Comparison of ENCODE assay signal across 33 cellular contexts in genomic region chr2:29334723-29335122, GRCh38.
"Had no signal": no experiment of that assay in that cellular context is flagged by ENCODE, and none has a peak within 500 bp of the region (broad histone marks: within the 10 kb centered on the region; RNA-seq: fewer than 3 reads in every experiment).

No MANE protein-coding gene starts in this region.

- H3K36me3 Mint-ChIP-seq: activated naive CD8-positive, alpha-beta T cell had no signal

- H3K9me3 ChIP-seq: heart left ventricle had no signal

- H3K4me1 Mint-ChIP-seq: activated B cell treated with CpG ODN at 0.5 μM for 24 hours; activated T-helper 17 cell treated with anti-CD3 and anti-CD28 coated beads, Interleukin-2, amount 50 U/mL, for 72 hours; central memory CD8-positive, alpha-beta T cell; endodermal cell had no signal

- ATAC-seq: activated CD4-positive, CD25-positive, alpha-beta regulatory T cell treated with anti-CD3 and anti-CD28 coated beads, Interleukin-2, amount 50 U/mL, for 24 hours; activated CD8-positive, alpha-beta T cell treated with anti-CD3 and anti-CD28 coated beads for 36 hours; activated T-cell treated with anti-CD3 and anti-CD28 coated beads, Interleukin-2, amount 50 U/mL, for 4 hours; activated T-helper 17 cell treated with anti-CD3 and anti-CD28 coated beads, Interleukin-2, amount 50 U/mL, for 72 hours; esophagus mucosa; heart left ventricle; T-helper 17 cell had no signal

- H3K36me3 ChIP-seq: brain microvascular endothelial cell, heart left ventricle, WERI-Rb-1 had no signal

- H3K27ac Mint-ChIP-seq: activated B cell treated with CpG ODN at 0.5 μM for 24 hours; activated CD8-positive, alpha-beta T cell treated with anti-CD3 and anti-CD28 coated beads for 36 hours; activated naive CD8-positive, alpha-beta T cell; activated T-helper 17 cell treated with anti-CD3 and anti-CD28 coated beads, Interleukin-2, amount 50 U/mL, for 72 hours; dendritic cell treated with granulocyte-macrophage colony-stimulating factor and Interleukin-4, amounts not matched to agents 40 ng/mL and 50 ng/mL, for 4 days; endodermal cell; T-helper 17 cell; T-helper 2 cell treated with Interferon-gamma antibody and Interleukin-4, amounts not matched to agents 5 μg/mL and 100 μg/mL, for 36 hours had no signal

- H3K4me1 ChIP-seq: heart left ventricle had no signal

- DNase-seq: activated B cell treated with CpG ODN at 0.5 μM for 24 hours; activated CD4-positive, alpha-beta T cell treated with anti-CD3 and anti-CD28 coated beads for 48 hours; activated CD4-positive, alpha-beta T cell treated with anti-CD3 and anti-CD28 coated beads, Interleukin-2, amount 50 U/mL, for 1 hour; activated CD4-positive, alpha-beta T cell treated with anti-CD3 and anti-CD28 coated beads, Interleukin-2, amount 50 U/mL, for 48 hours; activated CD8-positive, alpha-beta memory T cell treated with anti-CD3 and anti-CD28 coated beads for 24 hours; activated CD8-positive, alpha-beta T cell treated with anti-CD3 and anti-CD28 coated beads for 36 hours; activated effector memory CD4-positive, alpha-beta T cell treated with Interleukin-2 at 50 U/mL for 16 hours; activated gamma-delta T cell treated with Interleukin-2 at 50 U/mL for 16 hours; activated naive CD4-positive, alpha-beta T cell treated with anti-CD3 and anti-CD28 coated beads, Interleukin-2, amount 50 U/mL, for 16 hours; activated naive CD4-positive, alpha-beta T cell treated with Interleukin-2 at 50 U/mL for 16 hours; activated T-cell treated with anti-CD3 and anti-CD28 coated beads, Interleukin-2, amount 50 U/mL, for 4 hours; amniotic stem cell; anterior cingulate cortex; brain microvascular endothelial cell; dorsolateral prefrontal cortex; effector memory CD4-positive, alpha-beta T cell; endodermal cell; foreskin fibroblast; heart left ventricle; T-helper 17 cell; T1000; WERI-Rb-1 had no signal

- H3K27me3 Mint-ChIP-seq: activated CD8-positive, alpha-beta T cell treated with anti-CD3 and anti-CD28 coated beads for 36 hours; activated naive CD8-positive, alpha-beta T cell had no signal

- H3K9me3 Mint-ChIP-seq: activated B cell treated with CpG ODN at 0.5 μM for 24 hours; activated CD8-positive, alpha-beta T cell treated with anti-CD3 and anti-CD28 coated beads for 36 hours; activated T-cell treated with anti-CD3 and anti-CD28 coated beads, Interleukin-2, amount 50 U/mL, for 4 hours; activated T-helper 17 cell treated with anti-CD3 and anti-CD28 coated beads, Interleukin-2, amount 50 U/mL, for 72 hours; central memory CD8-positive, alpha-beta T cell; dendritic cell treated with granulocyte-macrophage colony-stimulating factor and Interleukin-4, amounts not matched to agents 40 ng/mL and 50 ng/mL, for 4 days; endodermal cell; T-helper 2 cell treated with Interferon-gamma antibody and Interleukin-4, amounts not matched to agents 5 μg/mL and 100 μg/mL, for 36 hours had no signal

- H3K27ac ChIP-seq: brain microvascular endothelial cell, coronary artery, dorsolateral prefrontal cortex, heart left ventricle, WERI-Rb-1 had no signal

- H3K27me3 ChIP-seq: brain microvascular endothelial cell, heart left ventricle had no signal

- H3K4me3 Mint-ChIP-seq: activated B cell treated with CpG ODN at 0.5 μM for 24 hours; activated CD8-positive, alpha-beta T cell treated with anti-CD3 and anti-CD28 coated beads for 36 hours; activated naive CD8-positive, alpha-beta T cell; activated T-cell treated with anti-CD3 and anti-CD28 coated beads, Interleukin-2, amount 50 U/mL, for 4 hours; activated T-helper 17 cell treated with anti-CD3 and anti-CD28 coated beads, Interleukin-2, amount 50 U/mL, for 72 hours; central memory CD8-positive, alpha-beta T cell; dendritic cell treated with granulocyte-macrophage colony-stimulating factor and Interleukin-4, amounts not matched to agents 40 ng/mL and 50 ng/mL, for 4 days; endodermal cell; T-helper 17 cell; T-helper 2 cell treated with Interferon-gamma antibody and Interleukin-4, amounts not matched to agents 5 μg/mL and 100 μg/mL, for 36 hours had no signal

- FAIRE-seq: astrocyte, bronchial epithelial cell, frontal cortex had no signal

- H3K4me3 ChIP-seq: coronary artery, dorsolateral prefrontal cortex, heart left ventricle had no signal
